In genomic region chr2:30509716-30510115, GRCh38 we compare ENCODE assay signal across 14 cellular contexts.
"Had no signal": no experiment of that assay in that cellular context is flagged by ENCODE, and none has a peak within 500 bp of the region (broad histone marks: within the 10 kb centered on the region; RNA-seq: fewer than 3 reads in every experiment).

No MANE protein-coding gene starts in this region.

- DNase-seq: activated CD4-positive, alpha-beta memory T cell treated with anti-CD3 and anti-CD28 coated beads for 36 hours; activated CD4-positive, CD25-positive, alpha-beta regulatory T cell treated with anti-CD3 and anti-CD28 coated beads, Interleukin-2, amount 50 U/mL, for 72 hours; activated gamma-delta T cell treated with Interleukin-2 at 50 U/mL for 16 hours; activated naive CD8-positive, alpha-beta T cell treated with anti-CD3 and anti-CD28 coated beads, Interleukin-2, amount 10 ng/mL, durations not matched to agents 7 days and 5 days; activated T-cell treated with anti-CD3 and anti-CD28 coated beads, Interleukin-2, amount 50 U/mL, for 72 hours; anterior cingulate cortex; glutamatergic neuron; right cardiac atrium; stimulated activated naive CD4-positive, alpha-beta T cell; SW 1271; upper lobe of left lung had no signal

- H3K27me3 Mint-ChIP-seq: activated CD4-positive, alpha-beta memory T cell treated with anti-CD3 and anti-CD28 coated beads for 36 hours; activated naive CD8-positive, alpha-beta T cell treated with anti-CD3 and anti-CD28 coated beads, Interleukin-2, amount 10 ng/mL, durations not matched to agents 7 days and 5 days; memory B cell had no signal

- H3K27me3 ChIP-seq: dorsolateral prefrontal cortex, upper lobe of left lung had no signal

- H3K27ac Mint-ChIP-seq: activated CD4-positive, alpha-beta memory T cell treated with anti-CD3 and anti-CD28 coated beads for 36 hours; activated naive CD8-positive, alpha-beta T cell treated with anti-CD3 and anti-CD28 coated beads, Interleukin-2, amount 10 ng/mL, durations not matched to agents 7 days and 5 days; activated T-cell treated with anti-CD3 and anti-CD28 coated beads, Interleukin-2, amount 50 U/mL, for 72 hours; memory B cell; T-helper 2 cell treated with Interferon-gamma antibody and Interleukin-4, amounts not matched to agents 5 μg/mL and 100 μg/mL, for 36 hours had no signal

- H3K4me3 Mint-ChIP-seq: activated CD4-positive, alpha-beta memory T cell treated with anti-CD3 and anti-CD28 coated beads for 36 hours; activated naive CD8-positive, alpha-beta T cell treated with anti-CD3 and anti-CD28 coated beads, Interleukin-2, amount 10 ng/mL, durations not matched to agents 7 days and 5 days; activated T-cell treated with anti-CD3 and anti-CD28 coated beads, Interleukin-2, amount 50 U/mL, for 72 hours; memory B cell; T-helper 2 cell treated with Interferon-gamma antibody and Interleukin-4, amounts not matched to agents 5 μg/mL and 100 μg/mL, for 36 hours had no signal

- H3K9me3 ChIP-seq: upper lobe of left lung had no signal

- H3K4me3 ChIP-seq: dorsolateral prefrontal cortex, upper lobe of left lung had no signal

- H3K36me3 ChIP-seq: upper lobe of left lung had no signal

- H3K27ac ChIP-seq: upper lobe of left lung had no signal
